In genomic region chr14:23125006-23125405, GRCh38 we compare ENCODE assay signal across 23 cellular contexts. TPM values are rescaled to one million over a fixed set of nuclear protein-coding genes. Genes with fewer than 3 reads are reported as not detected.
A peak's percentile ranks its signal among the peaks of the same experiment; 100 is the strongest.
DNase-seq lines count a peak whose midpoint lies in the region; ATAC-seq lines count a peak whose summit lies in the region.
"Had no signal": no experiment of that assay in that cellular context is flagged by ENCODE, and none has a peak within 500 bp of the region (broad histone marks: within the 10 kb centered on the region; RNA-seq: fewer than 3 reads in every experiment).

No MANE protein-coding gene starts in this region.

- no peak overlapping the region for H3K4me3 ChIP-seq in right cardiac atrium (ENCODE audit: low read length)

- H3K27me3 ChIP-seq in right cardiac atrium (ENCODE audit: control insufficient read depth, insufficient read depth), result no peaks in the 10 kb centered on the region

- H3K4me1 Mint-ChIP-seq in activated T-helper 17 cell treated with anti-CD3 and anti-CD28 coated beads, Interleukin-2, amount 50 U/mL, for 72 hours, result peaks cover 21% of the 10 kb centered on the region
- H3K4me1 Mint-ChIP-seq in memory B cell, result peaks cover 29% of the 10 kb centered on the region
- peaks cover 32% of the 10 kb centered on the region for H3K4me1 Mint-ChIP-seq in stimulated activated memory B cell treated with anti-CD40 and anti-IgM and Interleukin-4, amounts not matched to agents 10 μg/mL and 1 μg/mL and 100 μg/mL, for 72 hours

- intact Hi-C loops in right cardiac atrium (cut with DNase I), result loop anchor here in 1 of 4 donors (10.0 kb wide), 1 partner anchor 170 kb away; no protein-coding TSS in a partner anchor

- peaks cover 3% of the 10 kb centered on the region for H3K4me1 ChIP-seq in right cardiac atrium (ENCODE audit: control insufficient read depth, insufficient read depth, low read length)

- H3K4me3 Mint-ChIP-seq in activated T-helper 17 cell treated with anti-CD3 and anti-CD28 coated beads, Interleukin-2, amount 50 U/mL, for 72 hours, result no peak overlapping the region
- H3K4me3 Mint-ChIP-seq in memory B cell, result no peak overlapping the region
- no peak overlapping the region for H3K4me3 Mint-ChIP-seq in stimulated activated memory B cell treated with anti-CD40 and anti-IgM and Interleukin-4, amounts not matched to agents 10 μg/mL and 1 μg/mL and 100 μg/mL, for 72 hours
- H3K4me3 Mint-ChIP-seq: CD8-positive, alpha-beta T cell had no signal

- H3K27ac ChIP-seq in right cardiac atrium (ENCODE audit: low read length), result no peak overlapping the region
- H3K27ac ChIP-seq: KMS-11 had no signal

- no peaks in the 10 kb centered on the region for H3K9me3 Mint-ChIP-seq in activated T-helper 17 cell treated with anti-CD3 and anti-CD28 coated beads, Interleukin-2, amount 50 U/mL, for 72 hours
- no peaks in the 10 kb centered on the region for H3K9me3 Mint-ChIP-seq in memory B cell
- no peaks in the 10 kb centered on the region for H3K9me3 Mint-ChIP-seq in stimulated activated memory B cell treated with anti-CD40 and anti-IgM and Interleukin-4, amounts not matched to agents 10 μg/mL and 1 μg/mL and 100 μg/mL, for 72 hours
- H3K9me3 Mint-ChIP-seq: CD8-positive, alpha-beta T cell had no signal

- DNase-seq in GM03348 (ENCODE audit: low spot score) (peak; percentile 60), memory B cell (ENCODE audit: low spot score in 2 of 2) (no peak), right cardiac atrium (no peak)
- no peak for DNase-seq in activated CD4-positive, CD25-positive, alpha-beta regulatory T cell (lab: John Stamatoyannopoulos, UW)
- DNase-seq: AML-193; C1 segment of cervical spinal cord; CD8-positive, alpha-beta T cell; DND-41; IMR-90; NCI-H1105; NCI-H146; NCI-H2029; NCI-H345; NCI-H524; NCI-H82 had no signal

- H3K36me3 Mint-ChIP-seq in activated T-helper 17 cell treated with anti-CD3 and anti-CD28 coated beads, Interleukin-2, amount 50 U/mL, for 72 hours (ENCODE audit: low read depth), result no peaks in the 10 kb centered on the region
- no peaks in the 10 kb centered on the region for H3K36me3 Mint-ChIP-seq in memory B cell
- no peaks in the 10 kb centered on the region for H3K36me3 Mint-ChIP-seq in stimulated activated memory B cell treated with anti-CD40 and anti-IgM and Interleukin-4, amounts not matched to agents 10 μg/mL and 1 μg/mL and 100 μg/mL, for 72 hours

- peaks cover 4% of the 10 kb centered on the region for H3K27me3 Mint-ChIP-seq in activated T-helper 17 cell treated with anti-CD3 and anti-CD28 coated beads, Interleukin-2, amount 50 U/mL, for 72 hours
- no peaks in the 10 kb centered on the region for H3K27me3 Mint-ChIP-seq in memory B cell
- no peaks in the 10 kb centered on the region for H3K27me3 Mint-ChIP-seq in stimulated activated memory B cell treated with anti-CD40 and anti-IgM and Interleukin-4, amounts not matched to agents 10 μg/mL and 1 μg/mL and 100 μg/mL, for 72 hours

- 72% methylated on average over 3 of the region's 3 CpGs for WGBS in right cardiac atrium

- ATAC-seq in activated T-helper 17 cell treated with anti-CD3 and anti-CD28 coated beads, Interleukin-2, amount 50 U/mL, for 72 hours (replicated peaks), result no peak
- ATAC-seq in memory B cell (ENCODE audit: low read depth) (no peak), GM18870 (IDR thresholded peaks at IDR 0.05; ENCODE audit: unreplicated experiment) (no peak), right cardiac atrium (no peak), HG02970 (IDR thresholded peaks at IDR 0.05; ENCODE audit: low FRiP score, unreplicated experiment) (no peak)
- no peak for ATAC-seq in stimulated activated memory B cell treated with anti-CD40 and anti-IgM and Interleukin-4, amounts not matched to agents 10 μg/mL and 1 μg/mL and 100 μg/mL, for 72 hours
- ATAC-seq: CD8-positive, alpha-beta T cell; Panc1 had no signal

- no peaks in the 10 kb centered on the region for H3K9me3 ChIP-seq in right cardiac atrium (ENCODE audit: control insufficient read depth, low read length)

- peak overlapping the region; percentile 11 for H3K27ac Mint-ChIP-seq in activated T-helper 17 cell treated with anti-CD3 and anti-CD28 coated beads, Interleukin-2, amount 50 U/mL, for 72 hours
- H3K27ac Mint-ChIP-seq in memory B cell, result peak overlapping the region; percentile 20
- peak overlapping the region; percentile 30 for H3K27ac Mint-ChIP-seq in stimulated activated memory B cell treated with anti-CD40 and anti-IgM and Interleukin-4, amounts not matched to agents 10 μg/mL and 1 μg/mL and 100 μg/mL, for 72 hours
- H3K27ac Mint-ChIP-seq: CD8-positive, alpha-beta T cell had no signal

RNA-seq across cellular contexts. Expression of gene CEBPE, which starts 6.0 kb away (rescaled TPM):
- total RNA-seq in activated T-helper 17 cell treated with anti-CD3 and anti-CD28 coated beads, Interleukin-2, amount 50 U/mL, for 72 hours, result not detected
- not detected for total RNA-seq in right cardiac atrium
- not detected for polyA plus RNA-seq in right cardiac atrium
- total RNA-seq: CD8-positive, alpha-beta T cell; G401; H1; IMR-90 had no signal

RNA-seq across cellular contexts. Expression of gene CIROP, which starts 20.2 kb away (rescaled TPM):
- total RNA-seq in activated T-helper 17 cell treated with anti-CD3 and anti-CD28 coated beads, Interleukin-2, amount 50 U/mL, for 72 hours, result not detected
- total RNA-seq in right cardiac atrium, result not detected
- polyA plus RNA-seq in right cardiac atrium, result not detected
- total RNA-seq: CD8-positive, alpha-beta T cell; G401; H1 had no signal

RNA-seq across cellular contexts. Expression of gene C14orf119, which starts 29.7 kb away (rescaled TPM):
- total RNA-seq in activated T-helper 17 cell treated with anti-CD3 and anti-CD28 coated beads, Interleukin-2, amount 50 U/mL, for 72 hours, result 10 to 100 TPM; 40.3 to 53.4 TPM
- total RNA-seq in right cardiac atrium, result 10 to 100 TPM; 30.2 to 43.9 (median 41.2) TPM
- 27.3 TPM for polyA plus RNA-seq in right cardiac atrium

RNA-seq across cellular contexts. Expression of gene ACIN1, which starts 30.1 kb away (rescaled TPM):
- total RNA-seq in activated T-helper 17 cell treated with anti-CD3 and anti-CD28 coated beads, Interleukin-2, amount 50 U/mL, for 72 hours, result 100 to 1,000 TPM; 187 to 214 TPM
- 10 to 100 TPM; 78.9 to 87.8 (median 84.8) TPM for total RNA-seq in right cardiac atrium
- polyA plus RNA-seq in right cardiac atrium, result 67.1 TPM

RNA-seq across cellular contexts. Expression of gene SLC7A8, which starts 58.5 kb away (rescaled TPM):
- total RNA-seq in activated T-helper 17 cell treated with anti-CD3 and anti-CD28 coated beads, Interleukin-2, amount 50 U/mL, for 72 hours, result under 1 TPM; 0.61 to 0.69 TPM
- total RNA-seq in right cardiac atrium, result 10 to 100 TPM in 2 of 4 donors, 1 to 10 TPM in 2; 6.9 to 11.7 (median 10.1) TPM
- 7.8 TPM for polyA plus RNA-seq in right cardiac atrium
- total RNA-seq: IMR-90 had no signal
